ENCODE assay signal across 1 cellular context in genomic region chr12:19263666-19264065, GRCh38.
TF ChIP-seq lines count a peak whose summit lies in the region.

No MANE protein-coding gene starts in this region.

TF ChIP-seq in endothelial cell of umbilical vein, 7 proteins besides CTCF, POLR2A, EP300 and RAD21:
- TF ChIP-seq JUN (IDR thresholded peaks at IDR 0.05; ENCODE audit: borderline replicate concordance, insufficient read depth, insufficient read length, low read depth) (no peak), POLR2AphosphoS5 (IDR thresholded peaks at IDR 0.05; ENCODE audit: insufficient read depth, low read depth, low read length) (no peak), EZH2 (IDR thresholded peaks at IDR 0.05; ENCODE audit: borderline replicate concordance, low read depth, low read length, severe bottlenecking) (no peak), GATA2 (IDR thresholded peaks at IDR 0.05; ENCODE audit: insufficient read depth, insufficient read length, low read depth, low read length) (no peak), FOS (IDR thresholded peaks at IDR 0.05; ENCODE audit: borderline replicate concordance, insufficient read depth, low read length) (no peak), MAX (IDR thresholded peaks at IDR 0.05; ENCODE audit: insufficient read depth, insufficient read length) (no peak), MYC (IDR thresholded peaks at IDR 0.05; ENCODE audit: low read depth, low read length) (no peak)
